7 cellular contexts compared by ENCODE assay signal in genomic region chr1:29122987-29123870, GRCh38. TPM values are rescaled to one million over a fixed set of nuclear protein-coding genes. Genes with fewer than 3 reads are reported as not detected.
DNase-seq lines count a peak whose midpoint lies in the region; ATAC-seq and TF ChIP-seq lines count a peak whose summit lies in the region.

No MANE protein-coding gene starts in this region.

- H3K27me3 ChIP-seq in H9 (ENCODE audit: insufficient read depth, low read length) (no peaks in the 10 kb centered on the region; the same call in 1 of the 2 replicates), osteoblast (ENCODE audit: insufficient read depth, low read length) (no peaks in the 10 kb centered on the region)

- peak overlapping the region; percentile 51 for H3K4me2 ChIP-seq in H9 (ENCODE audit: insufficient read depth, insufficient read length, low read length)
- peak overlapping the region; percentile 86 for H3K4me2 ChIP-seq in osteoblast (ENCODE audit: insufficient read depth, low read length)

- H3K27ac Mint-ChIP-seq in H9 = no peak overlapping the region
- no peak overlapping the region for H3K27ac Mint-ChIP-seq in activated CD4-positive, alpha-beta memory T cell treated with anti-CD3 and anti-CD28 coated beads for 36 hours

- H3K79me2 ChIP-seq in H9 (ENCODE audit: insufficient read depth, low read length) = no peaks in the 10 kb centered on the region
- no peaks in the 10 kb centered on the region for H3K79me2 ChIP-seq in osteoblast (ENCODE audit: insufficient read depth, low read length)

- H3K9ac ChIP-seq in H9 (ENCODE audit: extremely low read depth, insufficient read length, low read length) = peak overlapping the region; percentile 39

- no peak overlapping the region for H2AFZ ChIP-seq in H9 (ENCODE audit: low read length)
- peak overlapping the region; percentile 62 for H2AFZ ChIP-seq in osteoblast (ENCODE audit: low read length)

- intact Hi-C loops in activated CD4-positive, alpha-beta memory T cell treated with anti-CD3 and anti-CD28 coated beads for 36 hours (cut with micrococcal nuclease) = loop anchor here (5.0 kb wide), 2 partner anchors 59 to 79 kb away; partner anchors contain the start of gene SRSF4

- H4K20me1 ChIP-seq in H9 (ENCODE audit: control insufficient read depth, insufficient read depth, insufficient read length) (peaks cover 2% of the 10 kb centered on the region), osteoblast (ENCODE audit: insufficient read depth, low read length) (peaks cover 10% of the 10 kb centered on the region)

- no peak overlapping the region for H2BK20ac ChIP-seq in H9 (ENCODE audit: low read depth, low read length, poor library complexity, severe bottlenecking)

- no peak overlapping the region for H3K56ac ChIP-seq in H9 (ENCODE audit: insufficient read length, low read depth, low read length)

- no peak overlapping the region for H3K4ac ChIP-seq in H9 (ENCODE audit: low read depth, low read length)

- ATAC-seq in HG02870 (IDR thresholded peaks at IDR 0.05; ENCODE audit: unreplicated experiment) = no peak
- ATAC-seq in GM18502 (IDR thresholded peaks at IDR 0.05; ENCODE audit: poor library complexity, unreplicated experiment) = no peak

- no peaks in the 10 kb centered on the region for H3K9me3 Mint-ChIP-seq in H9
- no peaks in the 10 kb centered on the region for H3K9me3 Mint-ChIP-seq in activated CD4-positive, alpha-beta memory T cell treated with anti-CD3 and anti-CD28 coated beads for 36 hours

- no peak overlapping the region for H4K8ac ChIP-seq in H9 (replicated peaks; ENCODE audit: insufficient read length, low read depth, low read length)

- peaks cover 31% of the 10 kb centered on the region for H3K27me3 Mint-ChIP-seq in H9 (ENCODE audit: low read depth)
- peaks cover 18% of the 10 kb centered on the region for H3K27me3 Mint-ChIP-seq in activated CD4-positive, alpha-beta memory T cell treated with anti-CD3 and anti-CD28 coated beads for 36 hours

- no peaks in the 10 kb centered on the region for H3K9me3 ChIP-seq in H9 (ENCODE audit: control insufficient read depth, low read depth, low read length)
- no peaks in the 10 kb centered on the region for H3K9me3 ChIP-seq in osteoblast (ENCODE audit: low read depth, low read length)

- no peak overlapping the region for H2BK5ac ChIP-seq in H9 (ENCODE audit: insufficient read length, low read length)

- H3K23me2 ChIP-seq in H9 (ENCODE audit: insufficient read length, low read depth, low read length, poor library complexity, severe bottlenecking) = peaks cover 18% of the 10 kb centered on the region

- H3K27ac ChIP-seq in H9 (ENCODE audit: insufficient read length, low read depth, low read length) (no peak overlapping the region), osteoblast (ENCODE audit: low read depth, low read length) (peak overlapping the region; percentile 65)

- H3K36me3 Mint-ChIP-seq in H9 (ENCODE audit: insufficient read depth in 1 of 3, low read depth in 3 of 3) = peaks cover 5 to 17% (median 7%) of the 10 kb centered on the region in 3 experiments
- no peaks in the 10 kb centered on the region for H3K36me3 Mint-ChIP-seq in activated CD4-positive, alpha-beta memory T cell treated with anti-CD3 and anti-CD28 coated beads for 36 hours

- no peak overlapping the region for H4K5ac ChIP-seq in H9 (ENCODE audit: insufficient read length, low read depth, low read length)

- H3K4me1 Mint-ChIP-seq in H9 = peaks cover 9 to 10% of the 10 kb centered on the region in 2 experiments
- no peaks in the 10 kb centered on the region for H3K4me1 Mint-ChIP-seq in activated CD4-positive, alpha-beta memory T cell treated with anti-CD3 and anti-CD28 coated beads for 36 hours (ENCODE audit: low read depth)

- WGBS in H9 (ENCODE audit: extremely low coverage, insufficient read length, low lambda C conversion rate) = no CpG with 5 or more reads among the region's 70 CpGs

- peak overlapping the region; percentile 75 to 82 for H3K4me3 Mint-ChIP-seq in H9
- peak overlapping the region; percentile 63 for H3K4me3 Mint-ChIP-seq in activated CD4-positive, alpha-beta memory T cell treated with anti-CD3 and anti-CD28 coated beads for 36 hours

- H3K36me3 ChIP-seq in osteoblast (ENCODE audit: insufficient read depth, low read length) = no peaks in the 10 kb centered on the region

- H3T11ph ChIP-seq in H9 (ENCODE audit: low read length) = no peak overlapping the region

- H3K4me1 ChIP-seq in H9 (ENCODE audit: insufficient read depth, low read length) (peaks cover 2% of the 10 kb centered on the region; the same call in 1 of the 2 replicates), osteoblast (ENCODE audit: insufficient read depth, low read length) (peaks cover 12% of the 10 kb centered on the region)

- no peak overlapping the region for H3K23ac ChIP-seq in H9 (ENCODE audit: insufficient read length, low read depth, low read length)

- CTCF ChIA-PET in activated CD4-positive, alpha-beta memory T cell treated with anti-CD3 and anti-CD28 coated beads for 36 hours (lab: Charles Lee) = interaction anchor here (1.2 to 4.5 kb wide), 5 partner anchors 12 to 246 kb away, joined by 3 to 28 read pairs (median 11); no protein-coding TSS in a partner anchor

- no peak overlapping the region for H2BK12ac ChIP-seq in H9 (ENCODE audit: insufficient read length, low read depth, low read length)

- H3K14ac ChIP-seq in H9 (ENCODE audit: insufficient read depth, low read length) = peak overlapping the region; percentile 80

- POLR2A ChIA-PET in activated CD4-positive, alpha-beta memory T cell treated with anti-CD3 and anti-CD28 coated beads for 36 hours (lab: Charles Lee) = no interaction called here

- H3K4me3 ChIP-seq in fibroblast of mammary gland (ENCODE audit: control insufficient read depth, low read depth, low read length) (peak overlapping the region; percentile 62), osteoblast (ENCODE audit: insufficient read depth, low read length) (peak overlapping the region; percentile 81)

- no peak for TF ChIP-seq CTCF in H9 (conservative IDR thresholded peaks at IDR 0.05)
- no peak for TF ChIP-seq CTCF in fibroblast of mammary gland (conservative IDR thresholded peaks at IDR 0.05; ENCODE audit: control insufficient read depth, insufficient read depth, low read depth, low read length)
- no peak for TF ChIP-seq CTCF in osteoblast (IDR thresholded peaks at IDR 0.05; ENCODE audit: extremely low read depth, low read depth, low read length)

- no peak overlapping the region for H2BK120ac ChIP-seq in H9 (ENCODE audit: low read depth, low read length, poor library complexity, severe bottlenecking)

- no peaks in the 10 kb centered on the region for H3K79me1 ChIP-seq in H9 (ENCODE audit: insufficient read depth, low read depth, low read length, poor library complexity, severe bottlenecking)

- peak overlapping the region; percentile 10 for H3K18ac ChIP-seq in H9 (ENCODE audit: insufficient read length, low read depth, low read length)

- H2BK15ac ChIP-seq in H9 (ENCODE audit: low read depth, low read length) = no peak overlapping the region

- H2AK5ac ChIP-seq in H9 (ENCODE audit: insufficient read length, low read length) = no peak overlapping the region

- H4K91ac ChIP-seq in H9 (ENCODE audit: insufficient read length, low read depth, low read length) = no peak overlapping the region

- DNase-seq in H9 (no peak), fibroblast of mammary gland (ENCODE audit: low read depth) (peak; percentile 30), osteoblast (ENCODE audit: insufficient read length, low spot score, missing footprints) (peak; percentile 94), anterior cingulate cortex (lab: John Stamatoyannopoulos, UW) (no peak)
- DNase-seq in activated CD4-positive, alpha-beta memory T cell treated with anti-CD3 and anti-CD28 coated beads for 36 hours = peak; percentile 32

RNA-seq across cellular contexts. Expression of gene TMEM200B, which starts 0.5 kb away (rescaled TPM):
- 12.6 and 12.9 TPM in 2 replicates for total RNA-seq in H9 (2021)
- total RNA-seq in activated CD4-positive, alpha-beta memory T cell treated with anti-CD3 and anti-CD28 coated beads for 36 hours = 1 to 10 TPM; 1.5 to 2.1 TPM
- 9.4 and 10.6 TPM in 2 replicates for total RNA-seq in osteoblast

RNA-seq across cellular contexts. Expression of gene SRSF4, which starts 58.5 kb away (rescaled TPM):
- 89.8 and 90.6 TPM in 2 replicates for total RNA-seq in H9 (2021)
- total RNA-seq in activated CD4-positive, alpha-beta memory T cell treated with anti-CD3 and anti-CD28 coated beads for 36 hours = 100 to 1,000 TPM; 133 to 136 TPM
- 27.9 and 30.4 TPM in 2 replicates for total RNA-seq in osteoblast

Comparison
In these comparisons a context has a peak if more than half of its experiments do, and no peak if none do; other contexts are left out.
1. DNase-seq: peak in activated CD4-positive, alpha-beta memory T cell treated with anti-CD3 and anti-CD28 coated beads for 36 hours (single experiment), fibroblast of mammary gland (single experiment) and osteoblast (single experiment); none in H9 (single experiment) and anterior cingulate cortex (0 of 58).